ENCODE assay signal across 24 cellular contexts in the genomic region with DNA sequence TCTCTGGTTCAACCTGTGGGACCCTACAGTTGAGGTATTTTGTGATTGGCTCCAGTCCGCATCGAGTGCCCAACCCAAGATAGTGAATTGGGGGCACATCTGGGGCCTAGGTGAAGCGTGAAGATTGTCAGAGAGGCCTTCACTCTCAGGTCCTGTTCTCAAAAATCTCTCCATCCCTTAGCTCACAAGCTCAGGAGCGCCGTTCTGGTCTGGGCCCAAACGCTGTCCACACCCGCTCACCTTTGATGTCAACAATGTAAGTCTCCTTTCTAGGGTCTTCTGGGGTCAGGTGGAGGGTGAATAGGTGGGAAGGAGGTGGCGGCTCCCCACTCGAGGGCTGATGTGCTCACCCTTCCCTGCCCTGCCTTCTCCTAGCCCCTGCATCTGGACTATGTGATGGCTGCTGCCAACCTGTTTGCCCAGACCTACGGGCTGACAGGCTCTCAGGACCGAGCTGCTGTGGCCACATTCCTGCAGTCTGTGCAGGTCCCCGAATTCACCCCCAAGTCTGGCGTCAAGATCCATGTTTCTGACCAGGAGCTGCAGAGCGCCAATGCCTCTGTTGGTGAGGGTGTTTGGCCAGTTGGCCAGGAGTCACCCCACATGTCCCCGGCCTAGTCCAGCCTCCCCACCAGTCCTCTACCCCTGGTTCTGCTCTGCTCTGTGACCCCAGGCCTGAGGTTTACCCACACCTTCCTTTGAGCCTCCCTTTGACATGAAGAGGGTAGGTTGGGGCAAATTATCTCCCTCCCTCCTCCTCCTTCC.
"Had no signal": no experiment of that assay in that cellular context is flagged by ENCODE, and none has a peak within 500 bp of the region (broad histone marks: within the 10 kb centered on the region; RNA-seq: fewer than 3 reads in every experiment).

No MANE protein-coding gene starts in this region.

- H3K27me3 ChIP-seq: colonic mucosa, heart left ventricle, pancreas, suprapubic skin, tibial artery, upper lobe of right lung had no signal

- H3K9me3 Mint-ChIP-seq: activated B cell treated with CpG ODN at 0.5 μM for 24 hours; activated CD8-positive, alpha-beta T cell treated with anti-CD3 and anti-CD28 coated beads for 36 hours; activated naive CD4-positive, alpha-beta T cell treated with anti-CD3 and anti-CD28 coated beads, Interleukin-2, amount 10 ng/mL, durations not matched to agents 7 days and 5 days; activated T-helper 1 cell treated with anti-CD3 and anti-CD28 coated beads, Interleukin-12 subunit alpha, Interleukin-12 subunit beta, Interleukin-2, Interleukin-4 antibody, amounts not matched to agents 30 ng/mL and 10 ng/mL and 1 ng/mL, durations not matched to agents 14 hours and 24 hours and 36 hours; naive thymus-derived CD4-positive, alpha-beta T cell; T-cell; T-helper 2 cell treated with Interferon-gamma antibody and Interleukin-4, amounts not matched to agents 5 μg/mL and 100 μg/mL, for 36 hours had no signal

- H3K27me3 Mint-ChIP-seq: activated B cell treated with CpG ODN at 0.5 μM for 24 hours; activated CD8-positive, alpha-beta T cell treated with anti-CD3 and anti-CD28 coated beads for 36 hours; activated naive CD4-positive, alpha-beta T cell treated with anti-CD3 and anti-CD28 coated beads, Interleukin-2, amount 10 ng/mL, durations not matched to agents 7 days and 5 days; naive thymus-derived CD4-positive, alpha-beta T cell; T-cell had no signal

- ATAC-seq: activated CD8-positive, alpha-beta T cell treated with anti-CD3 and anti-CD28 coated beads for 36 hours; naive thymus-derived CD4-positive, alpha-beta T cell; pancreas; SK-N-SH treated with all-trans-retinoic acid at 6 μM for 48 hours; T-cell; upper lobe of right lung had no signal

- H3K27ac ChIP-seq: colonic mucosa, pancreas, suprapubic skin, tibial artery, upper lobe of right lung had no signal

- H3K4me1 Mint-ChIP-seq: activated B cell treated with CpG ODN at 0.5 μM for 24 hours had no signal

- DNase-seq: activated B cell treated with CpG ODN at 0.5 μM for 24 hours; activated CD4-positive, alpha-beta T cell treated with anti-CD3 and anti-CD28 coated beads, Interleukin-2, amount 50 U/mL, for 1 hour; activated CD8-positive, alpha-beta T cell treated with anti-CD3 and anti-CD28 coated beads for 36 hours; activated effector memory CD4-positive, alpha-beta T cell treated with anti-CD3 and anti-CD28 coated beads, Interleukin-2, amount 50 U/mL, for 16 hours; activated naive CD4-positive, alpha-beta T cell treated with anti-CD3 and anti-CD28 coated beads, Interleukin-2, amount 10 ng/mL, durations not matched to agents 7 days and 5 days; colonic mucosa; effector CD8-positive, alpha-beta T cell; heart left ventricle; mammary epithelial cell; midbrain; naive thymus-derived CD4-positive, alpha-beta T cell; stimulated activated CD4-positive, alpha-beta T cell treated with anti-CD3 and anti-CD28 coated beads, Interleukin-15, amount 100 ng/mL, for 24 hours; stimulated activated CD4-positive, alpha-beta T cell treated with anti-CD3 and anti-CD28 coated beads, Interleukin-2, amount 100 ng/mL, for 24 hours; stimulated activated naive CD4-positive, alpha-beta T cell; T-cell; upper lobe of right lung had no signal

- H3K9me3 ChIP-seq: colonic mucosa, heart left ventricle, pancreas, psoas muscle, suprapubic skin, tibial artery, upper lobe of right lung had no signal

- H3K27ac Mint-ChIP-seq: activated B cell treated with CpG ODN at 0.5 μM for 24 hours; activated naive CD4-positive, alpha-beta T cell treated with anti-CD3 and anti-CD28 coated beads, Interleukin-2, amount 10 ng/mL, durations not matched to agents 7 days and 5 days; activated T-helper 1 cell treated with anti-CD3 and anti-CD28 coated beads, Interleukin-12 subunit alpha, Interleukin-12 subunit beta, Interleukin-2, Interleukin-4 antibody, amounts not matched to agents 30 ng/mL and 10 ng/mL and 1 ng/mL, durations not matched to agents 14 hours and 24 hours and 36 hours; T-helper 2 cell treated with Interferon-gamma antibody and Interleukin-4, amounts not matched to agents 5 μg/mL and 100 μg/mL, for 36 hours had no signal

- H3K4me3 ChIP-seq: colonic mucosa, heart left ventricle, pancreas, psoas muscle, smooth muscle cell, suprapubic skin, tibial artery, upper lobe of right lung had no signal

- H3K4me1 ChIP-seq: colonic mucosa, pancreas, suprapubic skin, tibial artery, upper lobe of right lung had no signal

- H3K4me3 Mint-ChIP-seq: activated B cell treated with CpG ODN at 0.5 μM for 24 hours; activated CD8-positive, alpha-beta T cell treated with anti-CD3 and anti-CD28 coated beads for 36 hours; activated naive CD4-positive, alpha-beta T cell treated with anti-CD3 and anti-CD28 coated beads, Interleukin-2, amount 10 ng/mL, durations not matched to agents 7 days and 5 days; activated T-helper 1 cell treated with anti-CD3 and anti-CD28 coated beads, Interleukin-12 subunit alpha, Interleukin-12 subunit beta, Interleukin-2, Interleukin-4 antibody, amounts not matched to agents 30 ng/mL and 10 ng/mL and 1 ng/mL, durations not matched to agents 14 hours and 24 hours and 36 hours; naive thymus-derived CD4-positive, alpha-beta T cell; T-cell; T-helper 2 cell treated with Interferon-gamma antibody and Interleukin-4, amounts not matched to agents 5 μg/mL and 100 μg/mL, for 36 hours had no signal
